30 cellular contexts compared by ENCODE assay signal in the genomic region with DNA sequence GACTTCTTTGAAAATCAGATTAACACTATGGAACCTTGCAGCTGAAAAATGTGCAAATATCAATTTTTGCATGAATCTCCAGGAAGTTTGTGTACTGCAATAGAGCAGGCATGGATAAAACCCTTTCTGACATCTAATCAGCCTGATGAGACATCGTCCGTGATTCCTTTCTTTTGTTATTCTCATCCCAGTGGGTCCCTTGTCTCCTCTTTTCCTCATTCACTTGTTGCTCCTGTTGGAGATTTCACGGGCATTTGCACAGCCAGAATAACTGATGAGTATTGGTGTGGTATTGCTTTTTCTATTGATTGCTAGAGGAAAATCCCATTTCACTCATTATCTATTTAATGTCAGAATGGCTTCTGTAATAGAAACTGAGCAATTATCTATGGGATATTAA. TPM values are rescaled to one million over a fixed set of nuclear protein-coding genes. Genes with fewer than 3 reads are reported as not detected.
DNase-seq lines count a peak whose midpoint lies in the region; ATAC-seq, FAIRE-seq and TF ChIP-seq lines count a peak whose summit lies in the region.
"Had no signal": no experiment of that assay in that cellular context is flagged by ENCODE, and none has a peak within 500 bp of the region (broad histone marks: within the 10 kb centered on the region; RNA-seq: fewer than 3 reads in every experiment).

No MANE protein-coding gene starts in this region.

- H3K27ac Mint-ChIP-seq in nephron progenitor cell, result peak overlapping the region; percentile 5
- H3K27ac Mint-ChIP-seq in activated naive CD4-positive, alpha-beta T cell treated with anti-CD3 and anti-CD28 coated beads, Interleukin-2, amount 50 U/mL, for 72 hours, result no peak overlapping the region
- H3K27ac Mint-ChIP-seq: CD14-positive monocyte; CD4-positive, alpha-beta memory T cell; CD4-positive, CD25-positive, alpha-beta regulatory T cell; CD8-positive, alpha-beta memory T cell had no signal

- H3K4me1 ChIP-seq in A549, result peaks cover 35% of the 10 kb centered on the region
- H3K4me1 ChIP-seq in HEK293 (ENCODE audit: control insufficient read depth, insufficient read depth, low read length), result no peaks in the 10 kb centered on the region
- H3K4me1 ChIP-seq: BE2C, BLaER1 had no signal

- FAIRE-seq in A549 (lab: Jason Lieb, UNC) (no peak), GM12891 (lab: Jason Lieb, UNC) (no peak)
- FAIRE-seq: GM12878, GM19239 had no signal

- no peak for TF ChIP-seq EP300 in A549 (IDR thresholded peaks at IDR 0.05)

- ATAC-seq in A549, result no peak
- no peak for ATAC-seq in activated naive CD4-positive, alpha-beta T cell treated with anti-CD3 and anti-CD28 coated beads, Interleukin-2, amount 50 U/mL, for 72 hours
- no peak for ATAC-seq in HG02885 (IDR thresholded peaks at IDR 0.05; ENCODE audit: poor library complexity, unreplicated experiment)
- ATAC-seq: GM12878 had no signal

- H3K4me1 Mint-ChIP-seq in nephron progenitor cell, result no peaks in the 10 kb centered on the region
- H3K4me1 Mint-ChIP-seq: CD14-positive monocyte; CD4-positive, alpha-beta memory T cell; CD4-positive, CD25-positive, alpha-beta regulatory T cell; CD8-positive, alpha-beta memory T cell had no signal

- POLR2A ChIA-PET in A549 (lab: Yijun Ruan, JAX) (no interaction called here), HEK293 (lab: Yijun Ruan, JAX) (no interaction called here)

- H3K4me3 Mint-ChIP-seq in nephron progenitor cell, result no peak overlapping the region
- H3K4me3 Mint-ChIP-seq: CD14-positive monocyte; CD4-positive, alpha-beta memory T cell; CD4-positive, CD25-positive, alpha-beta regulatory T cell; CD8-positive, alpha-beta memory T cell had no signal

- no peaks in the 10 kb centered on the region for H3K36me3 ChIP-seq in HEK293 (ENCODE audit: control insufficient read depth in 2 of 2, insufficient read depth in 1 of 2, low read length in 2 of 2)
- H3K36me3 ChIP-seq: BE2C, BLaER1 had no signal

- H3K4me3 ChIP-seq in A549 (no peak overlapping the region), HEK293 (ENCODE audit: low read depth, low read length) (no peak overlapping the region)
- H3K4me3 ChIP-seq: BLaER1, GM12878 had no signal

- H3K9me3 ChIP-seq in A549, result no peaks in the 10 kb centered on the region
- no peaks in the 10 kb centered on the region for H3K9me3 ChIP-seq in HEK293 (ENCODE audit: control insufficient read depth, insufficient read depth, low read depth, low read length)
- H3K9me3 ChIP-seq: BE2C, BLaER1 had no signal

- peak overlapping the region; percentile 47 to 64; a peak in 3 of 6 replicates for H3K27ac ChIP-seq in A549
- H3K27ac ChIP-seq in HEK293 (ENCODE audit: extremely low read depth, low read depth, low read length), result no peak overlapping the region
- H3K27ac ChIP-seq: 22Rv1, BLaER1 had no signal

- DNase-seq in A549 (ENCODE audit: low read depth in 1 of 2, low spot score in 1 of 2), result no peak
- DNase-seq in nephron progenitor cell, result no peak
- DNase-seq in retina, result peak; percentile 32
- DNase-seq in activated naive CD4-positive, alpha-beta T cell treated with anti-CD3 and anti-CD28 coated beads, Interleukin-2, amount 50 U/mL, for 72 hours (ENCODE audit: low spot score in 2 of 2), result no peak
- DNase-seq in GM12891 (ENCODE audit: insufficient read length, low spot score), result no peak
- DNase-seq: BE2C; C1 segment of cervical spinal cord; CD4-positive, alpha-beta memory T cell; CD4-positive, CD25-positive, alpha-beta regulatory T cell; CD8-positive, alpha-beta memory T cell; COR-L47; DMS 273 treated with DMSO at 0.1 percent for 48 hours; DMS153; DMS53; DMS79; DND-41; EL; GDM1 had no signal

- CTCF ChIA-PET in A549 (lab: Yijun Ruan, JAX) (interaction anchor here (1.0 kb wide), 1 partner anchor 34 kb away, joined by 4 read pairs; no protein-coding TSS in a partner anchor), HEK293 (lab: Yijun Ruan, JAX) (no interaction called here)

- no peaks in the 10 kb centered on the region for H3K36me3 Mint-ChIP-seq in nephron progenitor cell (ENCODE audit: low read depth)
- no peaks in the 10 kb centered on the region for H3K36me3 Mint-ChIP-seq in activated naive CD4-positive, alpha-beta T cell treated with anti-CD3 and anti-CD28 coated beads, Interleukin-2, amount 50 U/mL, for 72 hours
- H3K36me3 Mint-ChIP-seq: CD14-positive monocyte; CD4-positive, alpha-beta memory T cell; CD4-positive, CD25-positive, alpha-beta regulatory T cell; CD8-positive, alpha-beta memory T cell had no signal

- no peaks in the 10 kb centered on the region for H3K9me3 Mint-ChIP-seq in nephron progenitor cell
- H3K9me3 Mint-ChIP-seq in activated naive CD4-positive, alpha-beta T cell treated with anti-CD3 and anti-CD28 coated beads, Interleukin-2, amount 50 U/mL, for 72 hours, result no peaks in the 10 kb centered on the region
- H3K9me3 Mint-ChIP-seq: CD14-positive monocyte; CD4-positive, alpha-beta memory T cell; CD4-positive, CD25-positive, alpha-beta regulatory T cell; CD8-positive, alpha-beta memory T cell had no signal

- 94% methylated on average over 3 of the region's 3 CpGs for WGBS in A549 (ENCODE audit: missing lambda C conversion rate)

- H3K27me3 Mint-ChIP-seq in nephron progenitor cell (ENCODE audit: low read depth, poor library complexity), result peaks cover 3% of the 10 kb centered on the region

- TF ChIP-seq RAD21 in A549 (conservative IDR thresholded peaks at IDR 0.05 in 1 of 2, IDR thresholded peaks at IDR 0.05 in 1 of 2), result no peak

- TF ChIP-seq CTCF in A549 (IDR thresholded peaks at IDR 0.05) (no peak), HEK293 (tag by site-specific recombination; IDR thresholded peaks at IDR 0.05) (no peak), nephron progenitor cell (IDR thresholded peaks at IDR 0.05) (no peak)

- H3K4me2 ChIP-seq in A549, result peak overlapping the region; percentile 51; the same call in 1 of the 3 replicates
- H3K4me2 ChIP-seq: BLaER1 had no signal

- no peak for TF ChIP-seq POLR2A in A549 (IDR thresholded peaks at IDR 0.05; ENCODE audit: low read length)
- no peak for TF ChIP-seq POLR2A in GM12891 (IDR thresholded peaks at IDR 0.05; ENCODE audit: low read depth, low read length)

TF ChIP-seq in A549, 52 proteins besides CTCF, POLR2A, EP300 and RAD21:
- TF ChIP-seq RARB (CRISPR knock-in tag; IDR thresholded peaks at IDR 0.05) (no peak), NPAS2 (CRISPR knock-in tag; IDR thresholded peaks at IDR 0.05; ENCODE audit: borderline replicate concordance) (no peak), MAZ (IDR thresholded peaks at IDR 0.05; ENCODE audit: borderline replicate concordance, low read depth, low read length) (no peak), KDM5A (IDR thresholded peaks at IDR 0.05) (no peak), HOXB13 (CRISPR knock-in tag; IDR thresholded peaks at IDR 0.05; ENCODE audit: low read depth) (no peak)

TF ChIP-seq in HEK293, 187 proteins besides CTCF, POLR2A, EP300 and RAD21 (continues in another document):
- TF ChIP-seq ZNF677 (tag by site-specific recombination; IDR thresholded peaks at IDR 0.05) (no peak), SCRT2 (tag by site-specific recombination; IDR thresholded peaks at IDR 0.05) (peak; percentile 79), SCRT1 (tag by site-specific recombination; IDR thresholded peaks at IDR 0.05; ENCODE audit: borderline replicate concordance) (0 out of 2 replicates have a peak, but pooled peaks have one; percentile 50)

TF ChIP-seq in GM12891, 5 proteins besides CTCF, POLR2A, EP300 and RAD21:
- TF ChIP-seq POU2F2 (IDR thresholded peaks at IDR 0.05; ENCODE audit: low read depth, low read length) (no peak), TAF1 (IDR thresholded peaks at IDR 0.05; ENCODE audit: low read depth, low read length) (no peak), SPI1 (IDR thresholded peaks at IDR 0.05; ENCODE audit: low read depth, low read length) (no peak), POLR2AphosphoS5 (IDR thresholded peaks at IDR 0.05; ENCODE audit: low read depth, low read length) (no peak), PAX5 (IDR thresholded peaks at IDR 0.05; ENCODE audit: insufficient read depth, low read length, severe bottlenecking) (no peak)

RNA-seq across cellular contexts. Expression of a gene that starts 39.9 kb away (rescaled TPM):
- polyA plus RNA-seq in A549 (2011; rRNA removed) (0.17 TPM in 2 replicates), A549 (2017; fragmentation: RNase III; extraction: RNeasy Plus Mini Kit Qiagen cat#74134 plus additional on column Dnase treatment) (0.09 to 0.13 TPM in 2 of 3 replicates, not detected in the other)
- polyA plus RNA-seq in A549 (2012; cell fraction: cytosol; rRNA removed), result 0.04 and 0.05 TPM in 2 replicates
- polyA plus RNA-seq in A549 (2012; cell fraction: nucleus; rRNA removed), result 0.07 TPM in 1 of 2 replicates, not detected in the other
- polyA minus RNA-seq in A549 (2011; rRNA and poly(A)+ RNA removed), result not detected in 2 replicates
- not detected for total RNA-seq in activated naive CD4-positive, alpha-beta T cell treated with anti-CD3 and anti-CD28 coated beads, Interleukin-2, amount 50 U/mL, for 72 hours
- polyA plus RNA-seq in GM12891 (2012; ENCODE audit: low read depth, missing spikeins), result not detected
- total RNA-seq: A172; A673; CD4-positive, alpha-beta memory T cell; CD4-positive, CD25-positive, alpha-beta regulatory T cell; CD8-positive, alpha-beta memory T cell; Daoy; G401; GM12878 had no signal
- polyA plus RNA-seq: AG04450; CD14-positive monocyte; CD4-positive, alpha-beta memory T cell; CD4-positive, CD25-positive, alpha-beta regulatory T cell; CD8-positive, alpha-beta memory T cell; GM12878 had no signal
